Comparison of ENCODE assay signal across 8 cellular contexts in the genomic region with DNA sequence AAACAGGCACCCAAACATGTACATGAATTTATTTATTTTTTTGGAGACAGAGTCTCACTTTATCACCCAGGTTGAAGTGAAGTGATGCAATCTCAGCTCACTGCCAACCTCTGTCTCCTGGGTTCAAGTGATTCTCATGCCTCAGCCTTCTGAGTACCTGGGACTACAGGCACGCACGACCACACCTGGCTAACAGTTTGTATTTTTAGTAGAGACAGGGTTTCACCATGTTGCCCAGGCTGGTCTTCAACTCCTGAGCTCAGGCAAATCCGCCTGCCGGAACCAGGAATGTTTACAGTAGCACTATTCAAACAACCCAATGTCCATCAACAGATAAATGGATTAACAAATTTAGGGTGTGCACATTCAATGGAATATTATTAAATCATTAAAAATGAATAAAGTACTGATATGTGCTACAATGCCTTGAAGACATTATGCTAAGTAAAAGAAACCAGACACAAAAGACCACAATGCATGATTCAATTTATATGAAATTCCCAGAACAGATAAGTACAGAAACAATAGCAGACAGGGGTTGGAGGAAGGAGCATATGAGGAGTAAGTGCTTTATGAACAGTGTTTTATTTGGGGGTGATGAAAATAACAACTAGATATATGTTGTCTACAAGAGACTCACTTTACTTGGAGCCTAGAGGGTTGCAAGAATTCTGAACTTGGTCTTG. TPM values are rescaled to one million over a fixed set of nuclear protein-coding genes. Genes with fewer than 3 reads are reported as not detected.
DNase-seq lines count a peak whose midpoint lies in the region; ATAC-seq, FAIRE-seq and TF ChIP-seq lines count a peak whose summit lies in the region.

No MANE protein-coding gene starts in this region.

- peaks cover 74% of the 10 kb centered on the region for H3K79me2 ChIP-seq in OCI-LY3 (ENCODE audit: low read length)
- peaks cover 7 to 55% of the 10 kb centered on the region in 2 experiments for H3K79me2 ChIP-seq in H1 (ENCODE audit: control insufficient read depth in 1 of 2, insufficient read depth in 2 of 2, low read length in 2 of 2)
- peaks cover 7% of the 10 kb centered on the region for H3K79me2 ChIP-seq in trophoblast cell (ENCODE audit: control insufficient read depth, insufficient read depth, low read length, poor library complexity)

- CTCF ChIA-PET in H1 (lab: Charles Lee; ENCODE audit: partially characterized antibody) = interaction anchor here (0.6 to 2.1 kb wide), 7 partner anchors 25 to 194 kb away, joined by 3 to 8 read pairs (median 3); no protein-coding TSS in a partner anchor

- H4K12ac ChIP-seq in trophoblast cell (ENCODE audit: low read depth, low read length) = no peak overlapping the region

- H3K79me1 ChIP-seq in H1 (ENCODE audit: low read depth, low read length) = no peaks in the 10 kb centered on the region; the same call in 1 of the 2 replicates
- H3K79me1 ChIP-seq in trophoblast cell (ENCODE audit: low read length) = peaks cover 8% of the 10 kb centered on the region

- H3K9ac ChIP-seq in OCI-LY3 (ENCODE audit: low read length) (peak overlapping the region; percentile 85; the same call in 1 of the 2 replicates), H1 (replicated peaks in 1 of 4; ENCODE audit: extremely low read depth in 1 of 4, low read depth in 3 of 4, low read length in 3 of 4) (peak overlapping the region in 1 of 4 experiments; percentile 93; a peak in 1 of 7 replicates), trophoblast cell (ENCODE audit: low read length) (peak overlapping the region; percentile 41)

- no peak overlapping the region for H4K5ac ChIP-seq in H1 (ENCODE audit: insufficient read length, low read depth, low read length)

- H3K4me3 ChIP-seq in GM12865 (ENCODE audit: low read depth, low read length) (peak overlapping the region; percentile 80), OCI-LY3 (ENCODE audit: low read length) (peak overlapping the region; percentile 89), H1 (ENCODE audit: extremely low read depth in 1 of 4, insufficient read depth in 2 of 4, low read depth in 3 of 4, low read length in 4 of 4) (peak overlapping the region; percentile 92 to 100 (median 100); a peak in 7 of 8 replicates), trophoblast cell (ENCODE audit: low read depth, low read length) (no peak overlapping the region)

- FAIRE-seq in H1 (lab: Jason Lieb, UNC) = no peak

- no peak overlapping the region for H2BK5ac ChIP-seq in H1 (ENCODE audit: low read depth, low read length)
- H2BK5ac ChIP-seq in trophoblast cell (ENCODE audit: low read depth, low read length, poor library complexity) = no peak overlapping the region

- H2BK12ac ChIP-seq in H1 (ENCODE audit: low read depth, low read length) (no peak overlapping the region), trophoblast cell (ENCODE audit: low read length) (no peak overlapping the region)

- no peak for TF ChIP-seq CTCF in GM12865 (IDR thresholded peaks at IDR 0.05; ENCODE audit: insufficient read depth, low read depth, low read length, missing control alignments)
- TF ChIP-seq CTCF in OCI-LY3 (IDR thresholded peaks at IDR 0.05; ENCODE audit: low read depth, low read length) = no peak
- no peak for TF ChIP-seq CTCF in H1 (IDR thresholded peaks at IDR 0.05; ENCODE audit: control extremely low read depth in 1 of 3, insufficient read depth in 1 of 3, low read depth in 1 of 3, low read length in 3 of 3)

- H3K27me3 ChIP-seq in OCI-LY3 (ENCODE audit: low read depth, low read length) (no peaks in the 10 kb centered on the region), H1 (replicated peaks in 1 of 4; ENCODE audit: control insufficient read depth in 3 of 4, extremely low read depth in 1 of 4, insufficient read depth in 3 of 4, low read length in 3 of 4) (no peaks in the 10 kb centered on the region), trophoblast cell (ENCODE audit: insufficient read depth, low read length) (no peaks in the 10 kb centered on the region)

- POLR2A ChIA-PET in H1 (lab: Charles Lee; ENCODE audit: partially characterized antibody) = interaction anchor here (0.7 to 3.0 kb wide), 18 partner anchors 10 to 554 kb away, joined by 3 to 17 read pairs (median 5); a partner anchor contains a TSS

- H3K4me2 ChIP-seq in OCI-LY3 (ENCODE audit: low read length) (peak overlapping the region; percentile 72), H1 (ENCODE audit: insufficient read depth in 1 of 2, low read depth in 2 of 2, low read length in 2 of 2) (peak overlapping the region; percentile 62 to 93), trophoblast cell (ENCODE audit: low read length) (peak overlapping the region; percentile 87)

- H2AK5ac ChIP-seq in H1 (ENCODE audit: low read depth, low read length) (no peak overlapping the region), trophoblast cell (ENCODE audit: low read length) (no peak overlapping the region)

- ATAC-seq in GM18519 (IDR thresholded peaks at IDR 0.05; ENCODE audit: low FRiP score, unreplicated experiment) (no peak), GM18873 (IDR thresholded peaks at IDR 0.05; ENCODE audit: low FRiP score, unreplicated experiment) (no peak), HG02798 (IDR thresholded peaks at IDR 0.05; ENCODE audit: poor library complexity, unreplicated experiment) (no peak)

- H3K27ac ChIP-seq in OCI-LY3 (ENCODE audit: low read length) (no peak overlapping the region), H1 (ENCODE audit: low read depth, low read length) (no peak overlapping the region), trophoblast cell (ENCODE audit: low read depth, low read length) (no peak overlapping the region)

- H3K36me3 ChIP-seq in OCI-LY3 (replicated peaks; ENCODE audit: low read depth, low read length) = peaks cover 25% of the 10 kb centered on the region
- peaks cover 0 to 6% (median 2%) of the 10 kb centered on the region in 4 experiments; a peak in 2 of 8 replicates for H3K36me3 ChIP-seq in H1 (ENCODE audit: control insufficient read depth in 2 of 4, insufficient read depth in 4 of 4, low read length in 3 of 4)
- peaks cover 0 to 2% of the 10 kb centered on the region in 2 experiments for H3K36me3 ChIP-seq in trophoblast cell (ENCODE audit: control insufficient read depth in 1 of 2, insufficient read depth in 2 of 2, low read length in 2 of 2)

- no peak overlapping the region for H2BK20ac ChIP-seq in H1 (ENCODE audit: low read length)

- no peak overlapping the region for H3K14ac ChIP-seq in H1 (ENCODE audit: insufficient read length)
- no peak overlapping the region for H3K14ac ChIP-seq in trophoblast cell (ENCODE audit: low read length)

- H3K23me2 ChIP-seq in H1 (ENCODE audit: low read depth, low read length) = peaks cover 8% of the 10 kb centered on the region; the same call in 1 of the 2 replicates

- H4K20me1 ChIP-seq in OCI-LY3 (ENCODE audit: insufficient read depth, low read length) = peaks cover 6% of the 10 kb centered on the region; the same call in 1 of the 2 replicates
- no peaks in the 10 kb centered on the region for H4K20me1 ChIP-seq in H1 (replicated peaks in 1 of 2; ENCODE audit: control insufficient read depth in 1 of 2, insufficient read depth in 2 of 2, low read length in 2 of 2)

- H3K4me1 ChIP-seq in OCI-LY3 (ENCODE audit: low read length) (peaks cover 12% of the 10 kb centered on the region; the same call in 1 of the 2 replicates), H1 (replicated peaks in 1 of 4; ENCODE audit: control insufficient read depth in 3 of 4, insufficient read depth in 4 of 4, low read length in 3 of 4) (no peaks in the 10 kb centered on the region; a peak in 1 of 7 replicates), trophoblast cell (ENCODE audit: control insufficient read depth in 1 of 2, insufficient read depth in 2 of 2, low read length in 2 of 2) (peaks cover 0 to 3% of the 10 kb centered on the region in 2 experiments)

- H4K8ac ChIP-seq in H1 (ENCODE audit: extremely low read depth, insufficient read depth, low read length) = no peak overlapping the region
- H4K8ac ChIP-seq in trophoblast cell (ENCODE audit: low read depth, low read length) = no peak overlapping the region

- DNase-seq in GM12865 (ENCODE audit: low read depth) = no peak
- DNase-seq in H1 (ENCODE audit: low read depth in 1 of 2, low spot score in 2 of 2) = no peak
- no peak for DNase-seq in trophoblast cell
- no peak for DNase-seq in iPS-NIHi7 (ENCODE audit: extremely low spot score)

- H4K91ac ChIP-seq in H1 (replicated peaks; ENCODE audit: insufficient read length, low read length) (no peak overlapping the region), trophoblast cell (ENCODE audit: low read depth, low read length) (no peak overlapping the region)

- TF ChIP-seq RAD21 in H1 (IDR thresholded peaks at IDR 0.05 in 1 of 2, conservative IDR thresholded peaks at IDR 0.05 in 1 of 2; ENCODE audit: low read depth in 2 of 2, low read length in 2 of 2) = no peak

- H3K23ac ChIP-seq in H1 (ENCODE audit: insufficient read length) (no peak overlapping the region), trophoblast cell (ENCODE audit: low read length) (no peak overlapping the region)

- no peak overlapping the region for H2BK15ac ChIP-seq in H1 (ENCODE audit: low read length)

- no peak overlapping the region for H3K4ac ChIP-seq in H1 (replicated peaks; ENCODE audit: insufficient read length, low read depth, low read length)
- peak overlapping the region; percentile 77 for H3K4ac ChIP-seq in trophoblast cell (ENCODE audit: low read depth, low read length)

- H2BK120ac ChIP-seq in H1 (replicated peaks; ENCODE audit: low read depth, low read length) (no peak overlapping the region), trophoblast cell (ENCODE audit: insufficient read depth, low read length, poor library complexity) (no peak overlapping the region)

- H3K18ac ChIP-seq in H1 (ENCODE audit: extremely low read depth, low read length) (no peak overlapping the region), trophoblast cell (ENCODE audit: low read length) (no peak overlapping the region)

- TF ChIP-seq EP300 in H1 (IDR thresholded peaks at IDR 0.05; ENCODE audit: borderline replicate concordance in 1 of 2, low read depth in 2 of 2, low read length in 2 of 2) = no peak

- no peak for TF ChIP-seq POLR2A in H1 (IDR thresholded peaks at IDR 0.05; ENCODE audit: control extremely low read depth in 1 of 2, low read depth in 2 of 2, low read length in 2 of 2)

- WGBS in H1 (ENCODE audit: extremely low coverage in 1 of 2, insufficient coverage in 1 of 2, insufficient read length in 1 of 2, insufficient replicate concordance in 2 of 2, low coverage in 1 of 2, low lambda C conversion rate in 2 of 2, missing lambda C conversion rate in 1 of 2), 2 experiments = 83% methylated on average over 4 of the region's 4 CpGs; no CpG with 5 or more reads in 1 of the 2 experiments
- WGBS in trophoblast cell (ENCODE audit: extremely low coverage, insufficient coverage, insufficient read length) = no CpG with 5 or more reads among the region's 4 CpGs

- H2AFZ ChIP-seq in OCI-LY3 (ENCODE audit: low read depth, low read length) (no peak overlapping the region), H1 (ENCODE audit: low read length) (no peak overlapping the region), trophoblast cell (ENCODE audit: insufficient read depth, low read length, poor library complexity) (no peak overlapping the region)

- H3K9me3 ChIP-seq in OCI-LY3 (ENCODE audit: insufficient read depth, low read length) = peaks cover 7% of the 10 kb centered on the region; the same call in 1 of the 2 replicates
- no peaks in the 10 kb centered on the region for H3K9me3 ChIP-seq in H1 (ENCODE audit: insufficient read depth in 2 of 2, low read depth in 1 of 2, low read length in 1 of 2)
- no peaks in the 10 kb centered on the region for H3K9me3 ChIP-seq in trophoblast cell (ENCODE audit: insufficient read depth, low read depth, low read length)

- H3K56ac ChIP-seq in H1 (replicated peaks; ENCODE audit: insufficient read length, low read depth, low read length) = no peak overlapping the region

RNA-seq across cellular contexts. Expression of a gene that starts 1.3 kb away (rescaled TPM):
- total RNA-seq in H1 (2021; fragmentation: NEBNext Ultra II Directional; extraction: Animal tissue kit (Norgen Biotek cat#: 25700)) = 27.4 and 29.2 TPM in 2 replicates
- polyA plus RNA-seq in H1 (2011; rRNA removed) = 1.3 and 1.6 TPM in 2 replicates
- polyA plus RNA-seq in H1 (2011; cell fraction: cytosol; rRNA removed) = 6.9 TPM
- 1.6 TPM for polyA plus RNA-seq in H1 (2011; cell fraction: nucleus; rRNA removed)
- polyA plus RNA-seq in H1 (2012, experiment 1 of 2) = 28.0 to 46.2 TPM (median 31.8 TPM) in 4 replicates
- 4.0 TPM for polyA plus RNA-seq in H1 (2012, experiment 2 of 2)
- 27.7 TPM for polyA plus RNA-seq in H1 (2013, experiment 1 of 2)
- 28.2 TPM for polyA plus RNA-seq in H1 (2013, experiment 2 of 2)
- 5.2 and 5.3 TPM in 2 replicates for polyA minus RNA-seq in H1 (2011; rRNA and poly(A)+ RNA removed)
- 6.2 TPM for polyA minus RNA-seq in H1 (2011; cell fraction: cytosol; rRNA and poly(A)+ RNA removed)
- polyA minus RNA-seq in H1 (2011; cell fraction: nucleus; rRNA and poly(A)+ RNA removed) = 4.5 TPM
- 18.0 and 19.2 TPM in 2 replicates for polyA plus RNA-seq in trophoblast cell (2013)

RNA-seq across cellular contexts. Expression of a gene that starts 48.7 kb away (rescaled TPM):
- 108 and 115 TPM in 2 replicates for total RNA-seq in H1 (2021; fragmentation: NEBNext Ultra II Directional; extraction: Animal tissue kit (Norgen Biotek cat#: 25700))
- polyA plus RNA-seq in H1 (2011; rRNA removed) = 15.4 and 22.6 TPM in 2 replicates
- 34.2 TPM for polyA plus RNA-seq in H1 (2011; cell fraction: cytosol; rRNA removed)
- polyA plus RNA-seq in H1 (2011; cell fraction: nucleus; rRNA removed) = 16.3 TPM
- polyA plus RNA-seq in H1 (2012, experiment 1 of 2) = 29.3 to 60.9 TPM (median 37.5 TPM) in 4 replicates
- polyA plus RNA-seq in H1 (2012, experiment 2 of 2) = 3.8 TPM
- polyA plus RNA-seq in H1 (2013, experiment 1 of 2) = 51.0 TPM
- polyA plus RNA-seq in H1 (2013, experiment 2 of 2) = 51.3 TPM
- polyA minus RNA-seq in H1 (2011; rRNA and poly(A)+ RNA removed) = 74.0 and 90.1 TPM in 2 replicates
- 53.2 TPM for polyA minus RNA-seq in H1 (2011; cell fraction: cytosol; rRNA and poly(A)+ RNA removed)
- polyA minus RNA-seq in H1 (2011; cell fraction: nucleus; rRNA and poly(A)+ RNA removed) = 46.9 TPM
- 47.6 TPM in 2 replicates for polyA plus RNA-seq in trophoblast cell (2013)
